Comparison of ENCODE assay signal across 14 cellular contexts in genomic region chr19:48826606-48827020, GRCh38. TPM values are rescaled to one million over a fixed set of nuclear protein-coding genes. Genes with fewer than 3 reads are reported as not detected.
A peak's percentile ranks its signal among the peaks of the same experiment; 100 is the strongest.
DNase-seq lines count a peak whose midpoint lies in the region; ATAC-seq and TF ChIP-seq lines count a peak whose summit lies in the region.
"Had no signal": no experiment of that assay in that cellular context is flagged by ENCODE, and none has a peak within 500 bp of the region (broad histone marks: within the 10 kb centered on the region; RNA-seq: fewer than 3 reads in every experiment).

No MANE protein-coding gene starts in this region.

- no peaks in the 10 kb centered on the region for H3K9me3 Mint-ChIP-seq in activated CD4-positive, alpha-beta T cell treated with anti-CD3 and anti-CD28 coated beads for 36 hours (ENCODE audit: low read depth)

- ATAC-seq in activated CD4-positive, alpha-beta T cell treated with anti-CD3 and anti-CD28 coated beads for 36 hours: no peak
- ATAC-seq in foreskin keratinocyte: no peak

- TF ChIP-seq POLR2A in transverse colon (IDR thresholded peaks at IDR 0.05): no peak

- H3K4me3 ChIP-seq in PC-9: no peak overlapping the region
- H3K4me3 ChIP-seq in transverse colon: no peak overlapping the region
- H3K4me3 ChIP-seq: esophagus squamous epithelium, testis had no signal

- TF ChIP-seq CTCF in PC-9 (conservative IDR thresholded peaks at IDR 0.05) (peak; percentile 59; the same call in 1 of the 2 replicates), foreskin keratinocyte (conservative IDR thresholded peaks at IDR 0.05) (peak; percentile 24), transverse colon (IDR thresholded peaks at IDR 0.05) (peak in 1 of 5 experiments; percentile 37)

- H3K4me2 ChIP-seq in PC-9: peak overlapping the region; percentile 18; the same call in 1 of the 2 replicates

- H3K4me1 ChIP-seq in PC-9 (replicated peaks; ENCODE audit: insufficient read depth): peaks cover 6% of the 10 kb centered on the region; the same call in 1 of the 2 replicates
- no peaks in the 10 kb centered on the region for H3K4me1 ChIP-seq in foreskin keratinocyte
- no peaks in the 10 kb centered on the region for H3K4me1 ChIP-seq in transverse colon
- H3K4me1 ChIP-seq: parathyroid adenoma, testis had no signal

- H3K27me3 ChIP-seq in PC-9 (ENCODE audit: insufficient read depth, low read depth) (no peaks in the 10 kb centered on the region), foreskin keratinocyte (no peaks in the 10 kb centered on the region), transverse colon (no peaks in the 10 kb centered on the region)
- H3K27me3 ChIP-seq: esophagus squamous epithelium, testis had no signal

- intact Hi-C loops in activated CD4-positive, alpha-beta T cell treated with anti-CD3 and anti-CD28 coated beads for 36 hours (cut with DNase I, micrococcal nuclease): no loop called here
- intact Hi-C loops in PC-9 (cut with micrococcal nuclease; ENCODE audit: unreplicated experiment): no loop called here
- intact Hi-C loops in transverse colon (cut with DNase I; ENCODE audit: low total_unique reads): no loop called here

- H3K27ac Mint-ChIP-seq in activated CD4-positive, alpha-beta T cell treated with anti-CD3 and anti-CD28 coated beads for 36 hours: no peak overlapping the region
- H3K27ac Mint-ChIP-seq: activated naive CD8-positive, alpha-beta T cell had no signal

- H3K9me3 ChIP-seq in PC-9 (ENCODE audit: insufficient read depth, low read depth) (no peaks in the 10 kb centered on the region), transverse colon (no peaks in the 10 kb centered on the region)
- H3K9me3 ChIP-seq: esophagus squamous epithelium, testis had no signal

- POLR2A ChIA-PET in activated CD4-positive, alpha-beta T cell treated with anti-CD3 and anti-CD28 coated beads for 36 hours (lab: Charles Lee): no interaction called here
- POLR2A ChIA-PET in PC-9 (lab: Charles Lee; ENCODE audit: unreplicated experiment): no interaction called here

- H3K4me3 Mint-ChIP-seq in activated CD4-positive, alpha-beta T cell treated with anti-CD3 and anti-CD28 coated beads for 36 hours: no peak overlapping the region
- H3K4me3 Mint-ChIP-seq: activated naive CD8-positive, alpha-beta T cell had no signal

- in situ Hi-C loops in transverse colon (cut with MboI; ENCODE audit: low pct_ligation_motif_present in 1 of 4, low pct_unique_long_range_greater_than_20kb in 1 of 4, low sequenced_read_pairs in 3 of 4): no loop called here

- no TSS peak for BruUV-seq in PC-9 (replicated peaks; lab: Mats Ljungman, UMichigan)

- WGBS in transverse colon (ENCODE audit: low coverage in 1 of 2), 2 donors: 65 to 100% methylated on average over 1 to 8 of the region's 8 CpGs

- H3F3A ChIP-seq in PC-9 (ENCODE audit: insufficient read depth, low read depth): 0 out of 2 replicates have a peak, but pooled peaks cover 5% of the 10 kb centered on the region

- peak; percentile 35 for DNase-seq in activated CD4-positive, alpha-beta T cell treated with anti-CD3 and anti-CD28 coated beads for 36 hours
- no peak for DNase-seq in activated CD4-positive, alpha-beta T cell treated with anti-CD3 and anti-CD28 coated beads, Interleukin-2, amount 50 U/mL, for 1 hour
- DNase-seq in PC-9: no peak
- DNase-seq in foreskin keratinocyte: no peak
- DNase-seq in transverse colon: peak; percentile 29
- DNase-seq in SKM-1 (lab: John Stamatoyannopoulos, UW; ENCODE audit: unreplicated experiment): no peak
- no peak for DNase-seq in SW 1271 (lab: John Stamatoyannopoulos, UW)
- no peak for DNase-seq in inferior parietal cortex (ENCODE audit: extremely low spot score)
- DNase-seq: DMS79, esophagus squamous epithelium, NCI-H2081, testis had no signal

- H3K4me1 Mint-ChIP-seq in activated CD4-positive, alpha-beta T cell treated with anti-CD3 and anti-CD28 coated beads for 36 hours: no peaks in the 10 kb centered on the region

- H4K20me1 ChIP-seq in PC-9 (ENCODE audit: insufficient read depth): no peaks in the 10 kb centered on the region

- H3K36me3 ChIP-seq in PC-9 (ENCODE audit: low read depth): 0 out of 2 replicates have a peak, but pooled peaks cover 4% of the 10 kb centered on the region
- H3K36me3 ChIP-seq in transverse colon: no peaks in the 10 kb centered on the region

- H3K79me2 ChIP-seq in PC-9 (ENCODE audit: low read depth): no peaks in the 10 kb centered on the region
- H3K79me2 ChIP-seq: parathyroid adenoma had no signal

- H3K36me3 Mint-ChIP-seq in activated CD4-positive, alpha-beta T cell treated with anti-CD3 and anti-CD28 coated beads for 36 hours (ENCODE audit: low read depth): no peaks in the 10 kb centered on the region
- H3K36me3 Mint-ChIP-seq: activated naive CD8-positive, alpha-beta T cell had no signal

- H2AFZ ChIP-seq in PC-9: no peak overlapping the region
- H2AFZ ChIP-seq: parathyroid adenoma had no signal

- no peaks in the 10 kb centered on the region; the same call in 1 of the 2 replicates for H3K9me2 ChIP-seq in PC-9 (ENCODE audit: insufficient read depth)

- H3K27me3 Mint-ChIP-seq in activated CD4-positive, alpha-beta T cell treated with anti-CD3 and anti-CD28 coated beads for 36 hours: no peaks in the 10 kb centered on the region
- H3K27me3 Mint-ChIP-seq: activated naive CD8-positive, alpha-beta T cell had no signal

- CTCF ChIA-PET in activated CD4-positive, alpha-beta T cell treated with anti-CD3 and anti-CD28 coated beads for 36 hours (lab: Charles Lee): interaction anchor here (0.6 to 2.2 kb wide), 4 partner anchors 20 to 213 kb away, joined by 3 to 8 read pairs (median 3); no protein-coding TSS in a partner anchor
- CTCF ChIA-PET in PC-9 (lab: Charles Lee): interaction anchor here (0.6 to 0.7 kb wide), 3 partner anchors 35 to 183 kb away, joined by 3 to 9 read pairs (median 4); no protein-coding TSS in a partner anchor

- H3K27ac ChIP-seq in PC-9 (no peak overlapping the region), foreskin keratinocyte (no peak overlapping the region), transverse colon (no peak overlapping the region)
- H3K27ac ChIP-seq: esophagus squamous epithelium, parathyroid adenoma, testis had no signal

- no peak for TF ChIP-seq EP300 in transverse colon (IDR thresholded peaks at IDR 0.05; ENCODE audit: low read depth)

RNA-seq across cellular contexts. Expression of gene HSD17B14, which starts 9.7 kb away (rescaled TPM):
- total RNA-seq in activated CD4-positive, alpha-beta T cell treated with anti-CD3 and anti-CD28 coated beads for 36 hours: under 1 TPM; 0.21 to 0.83 TPM
- total RNA-seq in PC-9 (2021) (20.7 and 33.6 TPM in 2 replicates), foreskin keratinocyte (4.0 and 4.4 TPM in 2 replicates), transverse colon (10 to 100 TPM in 1 of 4 donors, 1 to 10 TPM in 3; 3.5 to 15.1 (median 5.4) TPM)
- polyA plus RNA-seq in foreskin keratinocyte: 7.6 and 9.6 TPM in 2 replicates

RNA-seq across cellular contexts. Expression of gene BCAT2, which starts 15.8 kb away (rescaled TPM):
- 10 to 100 TPM; 65.9 to 70.3 TPM for total RNA-seq in activated CD4-positive, alpha-beta T cell treated with anti-CD3 and anti-CD28 coated beads for 36 hours
- total RNA-seq in PC-9 (2021) (69.7 and 70.5 TPM in 2 replicates), foreskin keratinocyte (40.9 and 42.9 TPM in 2 replicates), transverse colon (10 to 100 TPM; 32.4 to 51.5 (median 42.8) TPM)
- 52.5 and 56.8 TPM in 2 replicates for polyA plus RNA-seq in foreskin keratinocyte

RNA-seq across cellular contexts. Expression of gene PLEKHA4, which starts 41.8 kb away (rescaled TPM):
- 10 to 100 TPM in 1 of 2 experiments, 1 to 10 TPM in 1; 7.0 to 10.9 TPM for total RNA-seq in activated CD4-positive, alpha-beta T cell treated with anti-CD3 and anti-CD28 coated beads for 36 hours
- 0.79 and 1.8 TPM in 2 replicates for total RNA-seq in PC-9 (2021)
- 6.3 and 7.4 TPM in 2 replicates for total RNA-seq in foreskin keratinocyte
- polyA plus RNA-seq in foreskin keratinocyte: 8.5 and 9.2 TPM in 2 replicates
- total RNA-seq in transverse colon: 10 to 100 TPM in 2 of 4 donors, 1 to 10 TPM in 2; 2.6 to 34.4 (median 10.3) TPM

RNA-seq across cellular contexts. Expression of gene PPP1R15A, which starts 45.6 kb away (rescaled TPM):
- 10 to 100 TPM; 51.6 to 62.4 TPM for total RNA-seq in activated CD4-positive, alpha-beta T cell treated with anti-CD3 and anti-CD28 coated beads for 36 hours
- 49.5 and 53.6 TPM in 2 replicates for total RNA-seq in PC-9 (2021)
- 39.3 and 41.1 TPM in 2 replicates for total RNA-seq in foreskin keratinocyte
- 36.4 and 37.8 TPM in 2 replicates for polyA plus RNA-seq in foreskin keratinocyte
- total RNA-seq in transverse colon: 100 to 1,000 TPM in 1 of 4 donors, 10 to 100 TPM in 3; 49.4 to 109 (median 69.5) TPM

Comparison
In these comparisons a context has a peak if more than half of its experiments do, and no peak if none do; other contexts are left out.
1. DNase-seq: peak in activated CD4-positive, alpha-beta T cell treated with anti-CD3 and anti-CD28 coated beads for 36 hours (single experiment) and transverse colon (single experiment); none in activated CD4-positive, alpha-beta T cell treated with anti-CD3 and anti-CD28 coated beads, Interleukin-2, amount 50 U/mL, for 1 hour (single experiment), PC-9 (0 of 2), foreskin keratinocyte (0 of 2), SKM-1 (single experiment), SW 1271 (0 of 2) and inferior parietal cortex (single experiment).